8 cellular contexts compared by ENCODE assay signal in the genomic region with DNA sequence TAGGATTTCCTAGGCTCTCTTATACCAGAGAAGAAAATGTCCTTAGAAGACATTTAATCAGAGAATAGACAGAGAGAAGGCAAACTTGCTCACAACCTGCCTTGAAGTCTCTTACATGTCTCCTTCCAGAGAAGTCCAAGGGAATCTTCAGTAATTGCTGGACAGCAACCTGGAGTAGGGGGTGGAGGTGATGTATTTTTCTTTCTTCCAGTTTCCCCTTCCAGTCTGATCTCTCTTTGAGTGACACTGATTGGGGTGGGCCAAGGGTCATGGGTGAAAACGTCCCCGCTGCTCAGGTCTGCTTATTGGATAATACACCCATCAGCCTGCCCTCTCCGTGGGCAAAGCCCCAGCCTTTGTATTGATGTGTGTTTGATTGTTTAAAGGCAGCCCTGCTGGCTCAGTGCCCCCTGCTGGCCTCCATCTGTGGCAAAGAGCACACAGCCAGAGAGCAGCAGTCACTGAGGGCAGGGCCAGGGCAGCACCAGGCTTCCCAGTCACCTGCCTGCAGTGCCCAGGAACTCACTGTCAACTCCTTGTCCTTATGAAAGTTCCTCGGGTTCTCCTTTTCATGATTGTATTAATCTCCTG. TPM values are rescaled to one million over a fixed set of nuclear protein-coding genes. Genes with fewer than 3 reads are reported as not detected.
DNase-seq lines count a peak whose midpoint lies in the region; ATAC-seq and TF ChIP-seq lines count a peak whose summit lies in the region.

No MANE protein-coding gene starts in this region.

- H3K9me3 ChIP-seq in DOHH2 (ENCODE audit: control insufficient read depth, insufficient read depth, low read length) = no peaks in the 10 kb centered on the region

- TF ChIP-seq CTCF in DOHH2 (IDR thresholded peaks at IDR 0.05; ENCODE audit: low read depth, low read length, poor library complexity, severe bottlenecking) (peak; percentile 85), fibroblast of villous mesenchyme (IDR thresholded peaks at IDR 0.05; ENCODE audit: insufficient read depth, low read depth, low read length) (peak; percentile 43)

- H3K36me3 ChIP-seq in DOHH2 (ENCODE audit: control insufficient read depth, low read length) = no peaks in the 10 kb centered on the region

- peaks cover 4% of the 10 kb centered on the region; the same call in 1 of the 2 replicates for H3K27me3 ChIP-seq in DOHH2 (ENCODE audit: control insufficient read depth, low read length)

- no peaks in the 10 kb centered on the region for H3K79me2 ChIP-seq in DOHH2 (ENCODE audit: control insufficient read depth, low read length)

- no peak overlapping the region for H3K4me2 ChIP-seq in DOHH2 (ENCODE audit: low read length)

- H3F3A ChIP-seq in DOHH2 (ENCODE audit: control insufficient read depth, insufficient read depth) = no peaks in the 10 kb centered on the region

- no peaks in the 10 kb centered on the region for H3K9me2 ChIP-seq in DOHH2 (replicated peaks; ENCODE audit: control insufficient read depth, low read length)

- H3K4me3 ChIP-seq in DOHH2 (ENCODE audit: low read length) = no peak overlapping the region
- H3K4me3 ChIP-seq in fibroblast of villous mesenchyme (ENCODE audit: low read depth, low read length) = no peak overlapping the region

- H3K27ac ChIP-seq in DOHH2 (ENCODE audit: low read depth, low read length) = no peak overlapping the region

- DNase-seq in NAMALWA (ENCODE audit: low spot score) (peak; percentile 72), fibroblast of villous mesenchyme (ENCODE audit: low read depth) (no peak)
- peak in 2 of 3 experiments; percentile 4 to 10 for DNase-seq in activated CD8-positive, alpha-beta memory T cell treated with anti-CD3 and anti-CD28 coated beads for 48 hours (ENCODE audit: low read depth in 2 of 3, low spot score in 2 of 3)
- peak; percentile 58 for DNase-seq in stimulated activated CD4-positive, alpha-beta T cell treated with anti-CD3 and anti-CD28 coated beads, Interleukin-4, amount 100 ng/mL, for 1 hour

- H4K20me1 ChIP-seq in DOHH2 (ENCODE audit: control insufficient read depth, insufficient read depth, low read depth, low read length) = no peaks in the 10 kb centered on the region

- H3K4me1 ChIP-seq in DOHH2 (ENCODE audit: control insufficient read depth, low read length) = peaks cover 11% of the 10 kb centered on the region

- ATAC-seq in HG03175 (IDR thresholded peaks at IDR 0.05; ENCODE audit: unreplicated experiment) (no peak), GM19397 (IDR thresholded peaks at IDR 0.05; ENCODE audit: unreplicated experiment) (no peak), HG03025 (IDR thresholded peaks at IDR 0.05; ENCODE audit: low FRiP score, unreplicated experiment) (no peak)

RNA-seq across cellular contexts. Expression of a gene that starts 35.7 kb away (rescaled TPM):
- total RNA-seq in fibroblast of villous mesenchyme = 221 and 247 TPM in 2 replicates
